Comparison of ENCODE assay signal across 1 cellular context in the genomic region with DNA sequence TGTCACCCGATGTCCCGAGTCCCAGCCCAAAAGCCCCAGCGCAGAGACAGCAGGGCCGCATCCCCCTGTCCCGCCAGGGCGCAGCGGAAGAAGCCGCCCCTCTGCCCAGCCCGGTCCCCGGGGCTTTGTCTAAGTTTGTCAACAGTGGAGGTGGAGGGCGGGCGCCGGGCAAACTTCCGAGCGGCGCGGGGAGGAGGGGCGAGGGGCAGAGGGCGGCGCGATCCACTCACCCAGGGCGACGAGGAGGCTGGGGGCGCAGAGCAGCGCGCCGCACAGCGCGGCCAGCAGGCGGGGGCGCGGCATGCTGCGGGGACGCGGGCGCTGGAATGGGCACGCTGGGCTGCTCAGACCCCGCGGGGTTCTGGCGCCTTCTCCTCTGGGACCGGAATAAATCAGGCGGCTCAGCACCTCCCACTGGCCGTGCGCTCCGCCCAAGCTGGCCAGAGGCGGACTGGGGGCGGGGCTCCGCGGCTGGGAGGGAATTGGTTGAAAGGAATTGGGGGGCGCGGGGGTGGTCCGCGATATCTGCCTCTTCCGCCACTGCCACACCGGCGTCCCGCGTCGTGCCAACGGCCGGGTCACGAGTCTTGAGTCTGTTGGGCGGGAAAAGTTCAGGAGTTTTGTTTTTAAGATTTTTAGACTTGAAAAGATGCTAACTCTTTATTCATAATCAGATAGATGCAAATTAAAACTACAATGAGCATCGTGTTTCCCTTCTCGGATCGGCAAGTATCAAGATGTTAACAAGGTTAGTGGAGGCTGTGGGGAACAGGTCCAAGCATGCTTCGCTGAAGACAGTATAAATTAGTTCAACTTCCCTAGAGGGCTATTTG.
A peak's percentile ranks its signal among the peaks of the same experiment; 100 is the strongest.
TF ChIP-seq lines count a peak whose summit lies in the region.

Gene MFGE8 (minus strand): TSS at position 363 of the 833 bp plus-strand sequence. CDS start 60 bp downstream, at position 303.

TF ChIP-seq in K562, 482 proteins besides CTCF, POLR2A, EP300 and RAD21 (continued from another document and continues in another):
- TF ChIP-seq, protein P1, sequence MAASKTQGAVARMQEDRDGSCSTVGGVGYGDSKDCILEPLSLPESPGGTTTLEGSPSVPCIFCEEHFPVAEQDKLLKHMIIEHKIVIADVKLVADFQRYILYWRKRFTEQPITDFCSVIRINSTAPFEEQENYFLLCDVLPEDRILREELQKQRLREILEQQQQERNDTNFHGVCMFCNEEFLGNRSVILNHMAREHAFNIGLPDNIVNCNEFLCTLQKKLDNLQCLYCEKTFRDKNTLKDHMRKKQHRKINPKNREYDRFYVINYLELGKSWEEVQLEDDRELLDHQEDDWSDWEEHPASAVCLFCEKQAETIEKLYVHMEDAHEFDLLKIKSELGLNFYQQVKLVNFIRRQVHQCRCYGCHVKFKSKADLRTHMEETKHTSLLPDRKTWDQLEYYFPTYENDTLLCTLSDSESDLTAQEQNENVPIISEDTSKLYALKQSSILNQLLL (CRISPR knock-in tag; IDR thresholded peaks at IDR 0.05; ENCODE audit: borderline replicate concordance), result no peak
- TF ChIP-seq EWSR1 (IDR thresholded peaks at IDR 0.05; ENCODE audit: borderline replicate concordance, low read depth, partially characterized antibody), result no peak
- no peak for TF ChIP-seq HDAC1 (IDR thresholded peaks at IDR 0.05)
- 0 out of 2 replicates have a peak, but pooled peaks have one; percentile 18 for TF ChIP-seq PML (IDR thresholded peaks at IDR 0.05; ENCODE audit: low read length)
- TF ChIP-seq ZSCAN29 (IDR thresholded peaks at IDR 0.05), result no peak
- 0 out of 2 replicates have a peak, but pooled peaks have one; percentile 36 for TF ChIP-seq GABPB1 (CRISPR knock-in tag; IDR thresholded peaks at IDR 0.05)
- TF ChIP-seq ZNF121 (CRISPR knock-in tag; conservative IDR thresholded peaks at IDR 0.05), result no peak
- TF ChIP-seq BACH1 (tag; IDR thresholded peaks at IDR 0.05), result no peak
- TF ChIP-seq CSDE1 (IDR thresholded peaks at IDR 0.05), result no peak
- no peak for TF ChIP-seq NFIC (IDR thresholded peaks at IDR 0.05)
- TF ChIP-seq MEIS2 (IDR thresholded peaks at IDR 0.05; ENCODE audit: partially characterized antibody), result peak; percentile 54
- TF ChIP-seq HMG20A (CRISPR knock-in tag; conservative IDR thresholded peaks at IDR 0.05), result no peak
- no peak for TF ChIP-seq SRSF9 (IDR thresholded peaks at IDR 0.05; ENCODE audit: borderline replicate concordance, low read depth, low read length)
- TF ChIP-seq EP400 (IDR thresholded peaks at IDR 0.05), result peak; percentile 16; the same call in 1 of the 2 replicates
- TF ChIP-seq RBM25 (IDR thresholded peaks at IDR 0.05; ENCODE audit: low read depth, low read length, severe bottlenecking), result no peak
- TF ChIP-seq ZNF79 (CRISPR knock-in tag; IDR thresholded peaks at IDR 0.05; ENCODE audit: low read depth), result no peak
- TF ChIP-seq, protein P2, sequence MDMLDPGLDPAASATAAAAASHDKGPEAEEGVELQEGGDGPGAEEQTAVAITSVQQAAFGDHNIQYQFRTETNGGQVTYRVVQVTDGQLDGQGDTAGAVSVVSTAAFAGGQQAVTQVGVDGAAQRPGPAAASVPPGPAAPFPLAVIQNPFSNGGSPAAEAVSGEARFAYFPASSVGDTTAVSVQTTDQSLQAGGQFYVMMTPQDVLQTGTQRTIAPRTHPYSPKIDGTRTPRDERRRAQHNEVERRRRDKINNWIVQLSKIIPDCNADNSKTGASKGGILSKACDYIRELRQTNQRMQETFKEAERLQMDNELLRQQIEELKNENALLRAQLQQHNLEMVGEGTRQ (CRISPR knock-in tag; IDR thresholded peaks at IDR 0.05), result no peak
- TF ChIP-seq, protein P3, sequence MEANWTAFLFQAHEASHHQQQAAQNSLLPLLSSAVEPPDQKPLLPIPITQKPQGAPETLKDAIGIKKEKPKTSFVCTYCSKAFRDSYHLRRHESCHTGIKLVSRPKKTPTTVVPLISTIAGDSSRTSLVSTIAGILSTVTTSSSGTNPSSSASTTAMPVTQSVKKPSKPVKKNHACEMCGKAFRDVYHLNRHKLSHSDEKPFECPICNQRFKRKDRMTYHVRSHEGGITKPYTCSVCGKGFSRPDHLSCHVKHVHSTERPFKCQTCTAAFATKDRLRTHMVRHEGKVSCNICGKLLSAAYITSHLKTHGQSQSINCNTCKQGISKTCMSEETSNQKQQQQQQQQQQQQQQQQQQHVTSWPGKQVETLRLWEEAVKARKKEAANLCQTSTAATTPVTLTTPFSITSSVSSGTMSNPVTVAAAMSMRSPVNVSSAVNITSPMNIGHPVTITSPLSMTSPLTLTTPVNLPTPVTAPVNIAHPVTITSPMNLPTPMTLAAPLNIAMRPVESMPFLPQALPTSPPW (CRISPR knock-in tag; IDR thresholded peaks at IDR 0.05), result peak; percentile 84
- no peak for TF ChIP-seq MCM5 (IDR thresholded peaks at IDR 0.05; ENCODE audit: low read depth)
- TF ChIP-seq FOSL1 (tag; conservative IDR thresholded peaks at IDR 0.05), result no peak
- no peak for TF ChIP-seq SMC3 (conservative IDR thresholded peaks at IDR 0.05; ENCODE audit: insufficient read depth, low read depth, low read length)
- no peak for TF ChIP-seq ZNF12 (CRISPR knock-in tag; IDR thresholded peaks at IDR 0.05)
- no peak for TF ChIP-seq HDAC3 (IDR thresholded peaks at IDR 0.05; ENCODE audit: borderline replicate concordance, partially characterized antibody)
- TF ChIP-seq MAFG (tag; conservative IDR thresholded peaks at IDR 0.05), result no peak
- no peak for TF ChIP-seq IFI16 (CRISPR knock-in tag; IDR thresholded peaks at IDR 0.05)
- no peak for TF ChIP-seq ZFP1 (CRISPR knock-in tag; IDR thresholded peaks at IDR 0.05)
- TF ChIP-seq CTBP1 (IDR thresholded peaks at IDR 0.05; ENCODE audit: borderline replicate concordance), result peak; percentile 52
- TF ChIP-seq ZNF609 (CRISPR knock-in tag; IDR thresholded peaks at IDR 0.05; ENCODE audit: borderline replicate concordance), result no peak
- TF ChIP-seq DLX4 (CRISPR knock-in tag; IDR thresholded peaks at IDR 0.05), result no peak
- TF ChIP-seq, protein P4, sequence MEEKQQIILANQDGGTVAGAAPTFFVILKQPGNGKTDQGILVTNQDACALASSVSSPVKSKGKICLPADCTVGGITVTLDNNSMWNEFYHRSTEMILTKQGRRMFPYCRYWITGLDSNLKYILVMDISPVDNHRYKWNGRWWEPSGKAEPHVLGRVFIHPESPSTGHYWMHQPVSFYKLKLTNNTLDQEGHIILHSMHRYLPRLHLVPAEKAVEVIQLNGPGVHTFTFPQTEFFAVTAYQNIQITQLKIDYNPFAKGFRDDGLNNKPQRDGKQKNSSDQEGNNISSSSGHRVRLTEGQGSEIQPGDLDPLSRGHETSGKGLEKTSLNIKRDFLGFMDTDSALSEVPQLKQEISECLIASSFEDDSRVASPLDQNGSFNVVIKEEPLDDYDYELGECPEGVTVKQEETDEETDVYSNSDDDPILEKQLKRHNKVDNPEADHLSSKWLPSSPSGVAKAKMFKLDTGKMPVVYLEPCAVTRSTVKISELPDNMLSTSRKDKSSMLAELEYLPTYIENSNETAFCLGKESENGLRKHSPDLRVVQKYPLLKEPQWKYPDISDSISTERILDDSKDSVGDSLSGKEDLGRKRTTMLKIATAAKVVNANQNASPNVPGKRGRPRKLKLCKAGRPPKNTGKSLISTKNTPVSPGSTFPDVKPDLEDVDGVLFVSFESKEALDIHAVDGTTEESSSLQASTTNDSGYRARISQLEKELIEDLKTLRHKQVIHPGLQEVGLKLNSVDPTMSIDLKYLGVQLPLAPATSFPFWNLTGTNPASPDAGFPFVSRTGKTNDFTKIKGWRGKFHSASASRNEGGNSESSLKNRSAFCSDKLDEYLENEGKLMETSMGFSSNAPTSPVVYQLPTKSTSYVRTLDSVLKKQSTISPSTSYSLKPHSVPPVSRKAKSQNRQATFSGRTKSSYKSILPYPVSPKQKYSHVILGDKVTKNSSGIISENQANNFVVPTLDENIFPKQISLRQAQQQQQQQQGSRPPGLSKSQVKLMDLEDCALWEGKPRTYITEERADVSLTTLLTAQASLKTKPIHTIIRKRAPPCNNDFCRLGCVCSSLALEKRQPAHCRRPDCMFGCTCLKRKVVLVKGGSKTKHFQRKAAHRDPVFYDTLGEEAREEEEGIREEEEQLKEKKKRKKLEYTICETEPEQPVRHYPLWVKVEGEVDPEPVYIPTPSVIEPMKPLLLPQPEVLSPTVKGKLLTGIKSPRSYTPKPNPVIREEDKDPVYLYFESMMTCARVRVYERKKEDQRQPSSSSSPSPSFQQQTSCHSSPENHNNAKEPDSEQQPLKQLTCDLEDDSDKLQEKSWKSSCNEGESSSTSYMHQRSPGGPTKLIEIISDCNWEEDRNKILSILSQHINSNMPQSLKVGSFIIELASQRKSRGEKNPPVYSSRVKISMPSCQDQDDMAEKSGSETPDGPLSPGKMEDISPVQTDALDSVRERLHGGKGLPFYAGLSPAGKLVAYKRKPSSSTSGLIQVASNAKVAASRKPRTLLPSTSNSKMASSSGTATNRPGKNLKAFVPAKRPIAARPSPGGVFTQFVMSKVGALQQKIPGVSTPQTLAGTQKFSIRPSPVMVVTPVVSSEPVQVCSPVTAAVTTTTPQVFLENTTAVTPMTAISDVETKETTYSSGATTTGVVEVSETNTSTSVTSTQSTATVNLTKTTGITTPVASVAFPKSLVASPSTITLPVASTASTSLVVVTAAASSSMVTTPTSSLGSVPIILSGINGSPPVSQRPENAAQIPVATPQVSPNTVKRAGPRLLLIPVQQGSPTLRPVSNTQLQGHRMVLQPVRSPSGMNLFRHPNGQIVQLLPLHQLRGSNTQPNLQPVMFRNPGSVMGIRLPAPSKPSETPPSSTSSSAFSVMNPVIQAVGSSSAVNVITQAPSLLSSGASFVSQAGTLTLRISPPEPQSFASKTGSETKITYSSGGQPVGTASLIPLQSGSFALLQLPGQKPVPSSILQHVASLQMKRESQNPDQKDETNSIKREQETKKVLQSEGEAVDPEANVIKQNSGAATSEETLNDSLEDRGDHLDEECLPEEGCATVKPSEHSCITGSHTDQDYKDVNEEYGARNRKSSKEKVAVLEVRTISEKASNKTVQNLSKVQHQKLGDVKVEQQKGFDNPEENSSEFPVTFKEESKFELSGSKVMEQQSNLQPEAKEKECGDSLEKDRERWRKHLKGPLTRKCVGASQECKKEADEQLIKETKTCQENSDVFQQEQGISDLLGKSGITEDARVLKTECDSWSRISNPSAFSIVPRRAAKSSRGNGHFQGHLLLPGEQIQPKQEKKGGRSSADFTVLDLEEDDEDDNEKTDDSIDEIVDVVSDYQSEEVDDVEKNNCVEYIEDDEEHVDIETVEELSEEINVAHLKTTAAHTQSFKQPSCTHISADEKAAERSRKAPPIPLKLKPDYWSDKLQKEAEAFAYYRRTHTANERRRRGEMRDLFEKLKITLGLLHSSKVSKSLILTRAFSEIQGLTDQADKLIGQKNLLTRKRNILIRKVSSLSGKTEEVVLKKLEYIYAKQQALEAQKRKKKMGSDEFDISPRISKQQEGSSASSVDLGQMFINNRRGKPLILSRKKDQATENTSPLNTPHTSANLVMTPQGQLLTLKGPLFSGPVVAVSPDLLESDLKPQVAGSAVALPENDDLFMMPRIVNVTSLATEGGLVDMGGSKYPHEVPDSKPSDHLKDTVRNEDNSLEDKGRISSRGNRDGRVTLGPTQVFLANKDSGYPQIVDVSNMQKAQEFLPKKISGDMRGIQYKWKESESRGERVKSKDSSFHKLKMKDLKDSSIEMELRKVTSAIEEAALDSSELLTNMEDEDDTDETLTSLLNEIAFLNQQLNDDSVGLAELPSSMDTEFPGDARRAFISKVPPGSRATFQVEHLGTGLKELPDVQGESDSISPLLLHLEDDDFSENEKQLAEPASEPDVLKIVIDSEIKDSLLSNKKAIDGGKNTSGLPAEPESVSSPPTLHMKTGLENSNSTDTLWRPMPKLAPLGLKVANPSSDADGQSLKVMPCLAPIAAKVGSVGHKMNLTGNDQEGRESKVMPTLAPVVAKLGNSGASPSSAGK (IDR thresholded peaks at IDR 0.05), result no peak
- no peak for TF ChIP-seq ELK3 (CRISPR knock-in tag; IDR thresholded peaks at IDR 0.05)
